1 cellular context compared by ENCODE assay signal in the genomic region with DNA sequence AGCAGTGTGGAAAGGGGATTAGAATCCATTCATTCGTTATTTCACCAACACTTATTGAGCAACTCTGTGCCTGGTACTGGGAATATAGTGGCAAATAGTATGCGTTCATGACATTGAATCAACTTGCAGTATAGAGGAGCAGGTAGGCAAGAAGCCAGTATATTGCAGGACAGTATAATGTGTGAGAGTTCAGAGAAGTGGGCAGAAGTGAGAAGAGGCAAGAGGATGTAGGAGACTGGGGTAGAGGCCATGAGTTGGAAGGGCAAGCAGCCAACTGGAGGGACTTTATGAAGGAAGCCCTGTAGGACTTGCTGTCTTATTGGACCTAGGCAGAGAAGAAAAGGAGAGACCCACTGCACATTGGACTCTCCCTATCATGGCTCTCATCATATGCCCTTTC.
TF ChIP-seq lines count a peak whose summit lies in the region.

No MANE protein-coding gene starts in this region.

TF ChIP-seq in IMR-90, 13 proteins besides CTCF, POLR2A, EP300 and RAD21 (continued from another document):
- TF ChIP-seq, protein P1, sequence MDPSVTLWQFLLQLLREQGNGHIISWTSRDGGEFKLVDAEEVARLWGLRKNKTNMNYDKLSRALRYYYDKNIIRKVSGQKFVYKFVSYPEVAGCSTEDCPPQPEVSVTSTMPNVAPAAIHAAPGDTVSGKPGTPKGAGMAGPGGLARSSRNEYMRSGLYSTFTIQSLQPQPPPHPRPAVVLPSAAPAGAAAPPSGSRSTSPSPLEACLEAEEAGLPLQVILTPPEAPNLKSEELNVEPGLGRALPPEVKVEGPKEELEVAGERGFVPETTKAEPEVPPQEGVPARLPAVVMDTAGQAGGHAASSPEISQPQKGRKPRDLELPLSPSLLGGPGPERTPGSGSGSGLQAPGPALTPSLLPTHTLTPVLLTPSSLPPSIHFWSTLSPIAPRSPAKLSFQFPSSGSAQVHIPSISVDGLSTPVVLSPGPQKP (IDR thresholded peaks at IDR 0.05; ENCODE audit: borderline replicate concordance, low read depth, low read length): no peak
- TF ChIP-seq MAZ (IDR thresholded peaks at IDR 0.05; ENCODE audit: borderline replicate concordance, low read depth, low read length) (no peak), SMC3 (IDR thresholded peaks at IDR 0.05; ENCODE audit: low read depth, low read length) (no peak), NFE2L2 (IDR thresholded peaks at IDR 0.05; ENCODE audit: low read depth, low read length) (no peak)
